8 cellular contexts compared by ENCODE assay signal in genomic region chr12:104720346-104721064, GRCh38.
DNase-seq lines count a peak whose midpoint lies in the region; ATAC-seq and TF ChIP-seq lines count a peak whose summit lies in the region.

No MANE protein-coding gene starts in this region.

- peak overlapping the region; percentile 33 for H3K27ac Mint-ChIP-seq in type B pancreatic cell

- POLR2A ChIA-PET in PC-3 (lab: Charles Lee; ENCODE audit: unreplicated experiment) = no interaction called here

- H3K4me2 ChIP-seq in osteoblast (ENCODE audit: insufficient read depth, low read length) = peak overlapping the region; percentile 82
- H3K4me2 ChIP-seq in PC-3 (ENCODE audit: low read length) = no peak overlapping the region

- DNase-seq in activated CD4-positive, alpha-beta T cell treated with anti-CD3 and anti-CD28 coated beads for 4 hours = peak; percentile 54 to 60
- DNase-seq in effector CD4-positive, alpha-beta T cell = peak; percentile 66
- DNase-seq in osteoblast (ENCODE audit: insufficient read length, low spot score, missing footprints) (no peak), type B pancreatic cell (ENCODE audit: extremely low spot score, unreplicated experiment) (no peak), mesenteric fat pad (ENCODE audit: low spot score) (no peak), PC-3 (no peak)

- intact Hi-C loops in PC-3 (cut with micrococcal nuclease) = no loop called here

- no peaks in the 10 kb centered on the region for H3K9me3 ChIP-seq in osteoblast (ENCODE audit: low read depth, low read length)
- H3K9me3 ChIP-seq in PC-3 (ENCODE audit: low read length) = no peaks in the 10 kb centered on the region

- H3K9ac ChIP-seq in PC-3 (ENCODE audit: low read length) = no peak overlapping the region

- no peak for TF ChIP-seq CTCF in osteoblast (IDR thresholded peaks at IDR 0.05; ENCODE audit: extremely low read depth, low read depth, low read length)
- TF ChIP-seq CTCF in type B pancreatic cell (conservative IDR thresholded peaks at IDR 0.05) = no peak
- TF ChIP-seq CTCF in PC-3 (conservative IDR thresholded peaks at IDR 0.05; ENCODE audit: low read depth, low read length) = no peak

- H2AFZ ChIP-seq in osteoblast (ENCODE audit: low read length) = peak overlapping the region; percentile 88
- H2AFZ ChIP-seq in PC-3 (ENCODE audit: low read length) = no peak overlapping the region

- BruUV-seq in PC-3 (replicated peaks; lab: Mats Ljungman, UMichigan) = no TSS peak

- H3K27me3 Mint-ChIP-seq in type B pancreatic cell = no peaks in the 10 kb centered on the region

- no peaks in the 10 kb centered on the region for H3F3A ChIP-seq in PC-3 (ENCODE audit: low read length, unreplicated experiment)

- H3K9me2 ChIP-seq in PC-3 (replicated peaks; ENCODE audit: low read length) = no peaks in the 10 kb centered on the region

- CTCF ChIA-PET in PC-3 (lab: Charles Lee) = no interaction called here

- H3K9me3 Mint-ChIP-seq in type B pancreatic cell = no peaks in the 10 kb centered on the region

- peaks cover 40% of the 10 kb centered on the region for H3K4me1 Mint-ChIP-seq in type B pancreatic cell (ENCODE audit: unreplicated experiment)

- no peaks in the 10 kb centered on the region for H3K27me3 ChIP-seq in osteoblast (ENCODE audit: insufficient read depth, low read length)
- H3K27me3 ChIP-seq in PC-3 (ENCODE audit: low read length) = no peaks in the 10 kb centered on the region

- H3K4me3 ChIP-seq in osteoblast (ENCODE audit: insufficient read depth, low read length) (peak overlapping the region; percentile 71), PC-3 (ENCODE audit: low read length) (no peak overlapping the region)

- peaks cover 6% of the 10 kb centered on the region for H4K20me1 ChIP-seq in osteoblast (ENCODE audit: insufficient read depth, low read length)
- no peaks in the 10 kb centered on the region for H4K20me1 ChIP-seq in PC-3 (ENCODE audit: low read length)

- H3K27ac ChIP-seq in osteoblast (ENCODE audit: low read depth, low read length) (peak overlapping the region; percentile 58), PC-3 (ENCODE audit: low read length) (no peak overlapping the region)

- peaks cover 6% of the 10 kb centered on the region for H3K79me2 ChIP-seq in osteoblast (ENCODE audit: insufficient read depth, low read length)
- no peaks in the 10 kb centered on the region for H3K79me2 ChIP-seq in PC-3 (ENCODE audit: low read length)

- no peaks in the 10 kb centered on the region for H3K36me3 ChIP-seq in osteoblast (ENCODE audit: insufficient read depth, low read length)
- no peaks in the 10 kb centered on the region for H3K36me3 ChIP-seq in PC-3 (ENCODE audit: low read depth, low read length)

- no peaks in the 10 kb centered on the region for H3K36me3 Mint-ChIP-seq in type B pancreatic cell

- ATAC-seq in GM21825 (IDR thresholded peaks at IDR 0.05; ENCODE audit: unreplicated experiment) = peak; percentile 44
- ATAC-seq in GM18519 (IDR thresholded peaks at IDR 0.05; ENCODE audit: low FRiP score, unreplicated experiment) = no peak
- no peak for ATAC-seq in PC-3

- H3K4me1 ChIP-seq in osteoblast (ENCODE audit: insufficient read depth, low read length) = peaks cover 13% of the 10 kb centered on the region
- no peaks in the 10 kb centered on the region for H3K4me1 ChIP-seq in PC-3 (ENCODE audit: insufficient read depth, low read length)

- H3K4me3 Mint-ChIP-seq in type B pancreatic cell = peak overlapping the region; percentile 32

Comparison
In these comparisons a context has a peak if more than half of its experiments do, and no peak if none do; other contexts are left out.
1. DNase-seq: peak in activated CD4-positive, alpha-beta T cell treated with anti-CD3 and anti-CD28 coated beads for 4 hours (2 of 2) and effector CD4-positive, alpha-beta T cell (single experiment); none in osteoblast (single experiment), type B pancreatic cell (single experiment), mesenteric fat pad (single experiment) and PC-3 (single experiment).